ENCODE assay signal across 27 cellular contexts in genomic region chr18:2415656-2416055, GRCh38.
"Had no signal": no experiment of that assay in that cellular context is flagged by ENCODE, and none has a peak within 500 bp of the region (broad histone marks: within the 10 kb centered on the region; RNA-seq: fewer than 3 reads in every experiment).

No MANE protein-coding gene starts in this region.

- H3K36me3 ChIP-seq: colonic mucosa, esophagus squamous epithelium, gastroesophageal sphincter, heart left ventricle, left lung, lower lobe of right lung had no signal

- H2AFZ ChIP-seq: hepatocyte had no signal

- H3K9me3 Mint-ChIP-seq: dendritic cell treated with granulocyte-macrophage colony-stimulating factor and Interleukin-4, amounts not matched to agents 40 ng/mL and 50 ng/mL, for 4 days; effector memory CD8-positive, alpha-beta T cell; endodermal cell; memory B cell had no signal

- ATAC-seq: effector memory CD8-positive, alpha-beta T cell; esophagus mucosa; foreskin keratinocyte; gastroesophageal sphincter; heart left ventricle; left cardiac atrium; left lung; left ventricle myocardium superior; lower lobe of right lung; naive thymus-derived CD4-positive, alpha-beta T cell had no signal

- H3K4me1 Mint-ChIP-seq: immature natural killer cell, memory B cell had no signal

- H3K36me3 Mint-ChIP-seq: immature natural killer cell; memory B cell; naive thymus-derived CD4-positive, alpha-beta T cell had no signal

- DNase-seq: colonic mucosa; cortex of kidney; effector CD8-positive, alpha-beta T cell; effector memory CD8-positive, alpha-beta T cell; endodermal cell; erythroblast; esophagus squamous epithelium; foreskin keratinocyte; heart left ventricle; hypothalamus; immature natural killer cell; left cardiac atrium; left lung; left ventricle myocardium superior; lower lobe of right lung; mesendoderm; midbrain; naive thymus-derived CD4-positive, alpha-beta T cell had no signal

- H3K9me3 ChIP-seq: colonic mucosa, esophagus squamous epithelium, gastroesophageal sphincter, heart left ventricle, left lung, lower lobe of right lung had no signal

- H3K79me2 ChIP-seq: hepatocyte had no signal

- H3K4me1 ChIP-seq: colonic mucosa, gastroesophageal sphincter, heart left ventricle, left lung, lower lobe of right lung had no signal

- H3K27ac Mint-ChIP-seq: dendritic cell treated with granulocyte-macrophage colony-stimulating factor and Interleukin-4, amounts not matched to agents 40 ng/mL and 50 ng/mL, for 4 days; effector memory CD8-positive, alpha-beta T cell; endodermal cell; immature natural killer cell; memory B cell; naive thymus-derived CD4-positive, alpha-beta T cell had no signal

- H3K4me2 ChIP-seq: hepatocyte had no signal

- H3K4me3 Mint-ChIP-seq: dendritic cell treated with granulocyte-macrophage colony-stimulating factor and Interleukin-4, amounts not matched to agents 40 ng/mL and 50 ng/mL, for 4 days; effector memory CD8-positive, alpha-beta T cell; endodermal cell; immature natural killer cell; memory B cell; naive thymus-derived CD4-positive, alpha-beta T cell had no signal

- FAIRE-seq: endometrium, frontal cortex, keratinocyte had no signal

- H3K27me3 ChIP-seq: colonic mucosa, esophagus squamous epithelium, foreskin keratinocyte, gastroesophageal sphincter, heart left ventricle, hepatocyte, left lung had no signal

- H3K27ac ChIP-seq: colonic mucosa, epithelial cell of prostate, esophagus squamous epithelium, foreskin keratinocyte, gastroesophageal sphincter, heart left ventricle, hepatocyte, left lung, lower lobe of right lung had no signal

- H3K4me3 ChIP-seq: colonic mucosa, esophagus squamous epithelium, gastroesophageal sphincter, heart left ventricle, hepatocyte, left lung, lower lobe of right lung had no signal
